Comparison of ENCODE assay signal across 8 cellular contexts in the genomic region with DNA sequence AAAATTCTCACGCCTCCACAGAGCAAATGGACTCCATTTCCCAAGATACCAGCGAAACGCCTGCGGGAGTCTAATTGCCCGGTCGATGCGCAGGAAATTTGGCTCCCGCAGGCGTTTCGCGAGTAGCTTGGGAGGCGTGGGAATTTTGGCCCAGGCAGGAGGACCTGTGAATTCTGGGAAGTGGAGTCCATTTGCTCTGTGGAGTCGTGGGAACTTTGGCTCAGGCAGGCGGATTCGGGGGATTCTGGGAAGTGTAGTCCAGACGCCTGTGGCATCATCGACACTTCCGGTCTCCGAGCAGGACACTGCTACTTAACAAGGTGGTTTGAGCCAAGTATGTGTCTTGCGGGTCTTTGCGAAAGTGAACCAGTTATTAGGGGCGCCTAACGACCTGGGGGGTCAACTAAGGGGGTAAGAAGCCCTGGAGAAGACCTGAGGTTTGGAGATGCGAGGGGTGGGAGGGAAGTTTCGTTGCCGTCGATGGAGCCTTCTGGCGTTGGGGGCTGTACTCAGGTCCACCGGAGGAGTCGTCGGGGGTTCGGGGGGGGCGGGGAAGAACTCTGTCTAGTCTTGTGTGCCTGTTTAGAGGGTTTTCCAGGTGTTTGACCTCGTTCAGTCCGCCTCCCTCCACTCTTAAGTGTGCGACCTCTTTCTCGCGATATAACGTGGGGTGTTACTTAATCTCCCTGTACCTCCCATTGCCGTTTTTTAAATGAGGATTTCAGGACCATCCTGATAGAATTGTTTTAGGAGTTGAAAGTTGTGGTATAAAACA. TPM values are rescaled to one million over a fixed set of nuclear protein-coding genes. Genes with fewer than 3 reads are reported as not detected.
A peak's percentile ranks its signal among the peaks of the same experiment; 100 is the strongest.
DNase-seq lines count a peak whose midpoint lies in the region; ATAC-seq and TF ChIP-seq lines count a peak whose summit lies in the region.

A gene (plus strand): TSS at position 277 of the 775 bp plus-strand sequence. CDS start 4,356 bp downstream, outside the sequence.

- TF ChIP-seq CTCF in HFFc6 (IDR thresholded peaks at IDR 0.05) = no peak
- no peak for TF ChIP-seq CTCF in astrocyte of the cerebellum (IDR thresholded peaks at IDR 0.05; ENCODE audit: low read depth, low read length, missing control alignments)
- no peak for TF ChIP-seq CTCF in progenitor cell of endocrine pancreas (IDR thresholded peaks at IDR 0.05; ENCODE audit: unreplicated experiment)
- TF ChIP-seq CTCF in upper lobe of right lung (IDR thresholded peaks at IDR 0.05) = no peak

- H3K4me3 Mint-ChIP-seq in HFFc6 (peak within 1 kb of the TSS; percentile 97), T-helper 17 cell (peak within 1 kb of the TSS; percentile 94), progenitor cell of endocrine pancreas (ENCODE audit: low read depth) (peak within 1 kb of the TSS; percentile 99)

- no peaks in the 10 kb centered on the region; the same call in 1 of the 2 replicates for H3K27me3 Mint-ChIP-seq in HFFc6 (ENCODE audit: insufficient read depth)
- H3K27me3 Mint-ChIP-seq in T-helper 17 cell = no peaks in the 10 kb centered on the region
- no peaks in the 10 kb centered on the region for H3K27me3 Mint-ChIP-seq in progenitor cell of endocrine pancreas

- H3K9me3 ChIP-seq in T-helper 17 cell (ENCODE audit: control insufficient read depth, low read length, poor library complexity, severe bottlenecking) = no peaks in the 10 kb centered on the region
- H3K9me3 ChIP-seq in right cardiac atrium (ENCODE audit: control insufficient read depth, low read length) = no peaks in the 10 kb centered on the region
- H3K9me3 ChIP-seq in upper lobe of right lung = peaks cover 17% of the 10 kb centered on the region

- peak within 1 kb of the TSS; percentile 96 for H3K27ac ChIP-seq in right cardiac atrium (ENCODE audit: low read length)
- peak within 1 kb of the TSS; percentile 64 for H3K27ac ChIP-seq in upper lobe of right lung

- H3K27me3 ChIP-seq in right cardiac atrium (ENCODE audit: control insufficient read depth, insufficient read depth) = no peaks in the 10 kb centered on the region
- no peaks in the 10 kb centered on the region for H3K27me3 ChIP-seq in upper lobe of right lung

- in situ Hi-C loops in astrocyte of the cerebellum (cut with HindIII; ENCODE audit: low sequenced_read_pairs) = no loop called here

- H3K4me3 ChIP-seq in astrocyte of the cerebellum (ENCODE audit: low read depth, low read length) = peak within 1 kb of the TSS; percentile 70
- H3K4me3 ChIP-seq in right cardiac atrium (ENCODE audit: low read length) = peak within 1 kb of the TSS; percentile 98
- peak within 1 kb of the TSS; percentile 64 for H3K4me3 ChIP-seq in upper lobe of right lung

- H3K9me3 Mint-ChIP-seq in HFFc6 = no peaks in the 10 kb centered on the region
- peaks cover 24% of the 10 kb centered on the region for H3K9me3 Mint-ChIP-seq in progenitor cell of endocrine pancreas (ENCODE audit: low read depth)

- H3K36me3 Mint-ChIP-seq in HFFc6 (ENCODE audit: low read depth) (peaks cover 17% of the 10 kb centered on the region), T-helper 17 cell (ENCODE audit: low read depth) (peaks cover 3% of the 10 kb centered on the region), progenitor cell of endocrine pancreas (ENCODE audit: insufficient read depth) (peaks cover 14% of the 10 kb centered on the region)

- peak; percentile 97 for DNase-seq in ELF-1 (ENCODE audit: low read depth, low spot score)
- DNase-seq in HFFc6 = peak; percentile 98
- peak; percentile 99 for DNase-seq in NCI-H146 (lab: John Stamatoyannopoulos, UW)
- DNase-seq in T-helper 17 cell = peak; percentile 25 to 52 (median 43)
- peak; percentile 97 for DNase-seq in astrocyte of the cerebellum (ENCODE audit: low read depth)
- peak; percentile 93 to 95 (median 95) for DNase-seq in right cardiac atrium
- DNase-seq in progenitor cell of endocrine pancreas (ENCODE audit: low spot score, unreplicated experiment) = peak; percentile 68
- DNase-seq in upper lobe of right lung = peak; percentile 92

- intact Hi-C loops in right cardiac atrium (cut with DNase I) = no loop called here
- intact Hi-C loops in upper lobe of right lung (cut with DNase I) = no loop called here

- H3K27ac Mint-ChIP-seq in HFFc6 (peak within 1 kb of the TSS; percentile 92), T-helper 17 cell (peak within 1 kb of the TSS; percentile 65), progenitor cell of endocrine pancreas (peak within 1 kb of the TSS; percentile 97)

- peaks cover 8% of the 10 kb centered on the region for H3K36me3 ChIP-seq in upper lobe of right lung

- under 1% methylated on average over 40 of the region's 40 CpGs for WGBS in right cardiac atrium

- H3K4me1 Mint-ChIP-seq in HFFc6 (ENCODE audit: low read depth) (peaks cover 10% of the 10 kb centered on the region), T-helper 17 cell (peaks cover 2% of the 10 kb centered on the region), progenitor cell of endocrine pancreas (ENCODE audit: low read depth) (peaks cover 4% of the 10 kb centered on the region)

- peak; percentile 96 for ATAC-seq in T-helper 17 cell
- ATAC-seq in right cardiac atrium = peak; percentile 100
- peak; percentile 100 for ATAC-seq in upper lobe of right lung

- H3K4me1 ChIP-seq in right cardiac atrium (ENCODE audit: control insufficient read depth, insufficient read depth, low read length) (peaks cover 2% of the 10 kb centered on the region), upper lobe of right lung (no peaks in the 10 kb centered on the region)

RNA-seq across cellular contexts. Expression of the gene that starts here (rescaled TPM):
- 1 to 10 TPM; 5.7 to 6.7 (median 6.4) TPM for total RNA-seq in HFFc6 (2021; fragmentation: NEBNext Ultra II Directional; extraction: Animal tissue kit (Norgen Biotek cat#: 25700))
- total RNA-seq in T-helper 17 cell = 1 to 10 TPM; 3.5 to 4.3 TPM
- 10 to 100 TPM in 1 of 4 donors, 1 to 10 TPM in 3; 6.9 to 11.5 (median 7.4) TPM for total RNA-seq in right cardiac atrium
- polyA plus RNA-seq in right cardiac atrium = 6.0 TPM
- 13.8 and 14.6 TPM in 2 replicates for total RNA-seq in progenitor cell of endocrine pancreas
- 8.7 TPM for total RNA-seq in upper lobe of right lung

Comparison
In these comparisons a context has a peak if more than half of its experiments do, and no peak if none do; other contexts are left out.
1. Peak in every context shown above with its lines: DNase-seq, ATAC-seq, H3K4me3 ChIP-seq and H3K27ac ChIP-seq.
2. DNase-seq: peak in every context shown above with its lines; median percentile 99 in NCI-H146; 98 in HFFc6; 97 in ELF-1; 97 in astrocyte of the cerebellum; 95 in right cardiac atrium; 92 in upper lobe of right lung; 68 in progenitor cell of endocrine pancreas; 43 in T-helper 17 cell.